In genomic region chr1:159867322-159868064, GRCh38 we compare ENCODE assay signal across 10 cellular contexts. TPM values are rescaled to one million over a fixed set of nuclear protein-coding genes. Genes with fewer than 3 reads are reported as not detected.
A peak's percentile ranks its signal among the peaks of the same experiment; 100 is the strongest.
DNase-seq lines count a peak whose midpoint lies in the region; ATAC-seq and TF ChIP-seq lines count a peak whose summit lies in the region.
"Had no signal": no experiment of that assay in that cellular context is flagged by ENCODE, and none has a peak within 500 bp of the region (broad histone marks: within the 10 kb centered on the region; RNA-seq: fewer than 3 reads in every experiment).

No MANE protein-coding gene starts in this region.

- H3K36me3 ChIP-seq in BE2C, result no peaks in the 10 kb centered on the region
- no peaks in the 10 kb centered on the region for H3K36me3 ChIP-seq in adrenal gland (replicated peaks in 1 of 2)
- H3K36me3 ChIP-seq: BLaER1 had no signal

- H3K36me3 Mint-ChIP-seq in T-helper 2 cell treated with Interferon-gamma antibody and Interleukin-4, amounts not matched to agents 5 μg/mL and 100 μg/mL, for 36 hours (ENCODE audit: low read depth), result no peaks in the 10 kb centered on the region

- H3K4me1 Mint-ChIP-seq in T-helper 2 cell treated with Interferon-gamma antibody and Interleukin-4, amounts not matched to agents 5 μg/mL and 100 μg/mL, for 36 hours (ENCODE audit: low read depth), result peaks cover 16% of the 10 kb centered on the region

- H3K4me1 ChIP-seq in BE2C, result peaks cover 30% of the 10 kb centered on the region
- H3K4me1 ChIP-seq in adrenal gland (replicated peaks in 1 of 2), result no peaks in the 10 kb centered on the region
- H3K4me1 ChIP-seq: BLaER1 had no signal

- no peaks in the 10 kb centered on the region for H3K9me3 ChIP-seq in BE2C
- H3K9me3 ChIP-seq in adrenal gland (replicated peaks in 1 of 3), result no peaks in the 10 kb centered on the region
- H3K9me3 ChIP-seq: BLaER1 had no signal

- intact Hi-C loops in adrenal gland (cut with DNase I), result no loop called here

- TF ChIP-seq CTCF in BE2C (IDR thresholded peaks at IDR 0.05; ENCODE audit: low read depth, low read length) (no peak), adrenal gland (IDR thresholded peaks at IDR 0.05) (no peak)

- peak overlapping the region in 2 of 5 donors; percentile 41 to 65 for H3K27ac ChIP-seq in adrenal gland
- H3K27ac ChIP-seq: BLaER1 had no signal

- H3K9me3 Mint-ChIP-seq in T-helper 2 cell treated with Interferon-gamma antibody and Interleukin-4, amounts not matched to agents 5 μg/mL and 100 μg/mL, for 36 hours, result no peaks in the 10 kb centered on the region
- H3K9me3 Mint-ChIP-seq: stimulated activated naive CD8-positive, alpha-beta T cell treated with anti-CD3 and anti-CD28 coated beads, Interleukin-15, amount 100 ng/mL, for 72 hours had no signal

- WGBS in adrenal gland, 4 donors, result 30 to 47% (median 36%) methylated on average over 13 of the region's 13 CpGs

- DNase-seq in BE2C, result peak; percentile 74
- peak; percentile 68 for DNase-seq in NCI-H1694 treated with DMSO at 0.1 percent for 48 hours (lab: John Stamatoyannopoulos, UW)
- peak in 4 of 7 donors; percentile 42 to 81 (median 44) for DNase-seq in adrenal gland
- peak; percentile 70 for DNase-seq in left lobe of liver (ENCODE audit: low spot score)
- DNase-seq in T-helper 2 cell treated with Interferon-gamma antibody and Interleukin-4, amounts not matched to agents 5 μg/mL and 100 μg/mL, for 36 hours (ENCODE audit: low spot score), result no peak
- no peak for DNase-seq in NCI-H1048 (lab: John Stamatoyannopoulos, UW)
- DNase-seq in T-helper 2 cell, result no peak
- DNase-seq: stimulated activated naive CD8-positive, alpha-beta T cell treated with anti-CD3 and anti-CD28 coated beads, Interleukin-15, amount 100 ng/mL, for 72 hours had no signal

- no peak overlapping the region for H3K27ac Mint-ChIP-seq in T-helper 2 cell treated with Interferon-gamma antibody and Interleukin-4, amounts not matched to agents 5 μg/mL and 100 μg/mL, for 36 hours

- no peak overlapping the region for H3K4me3 Mint-ChIP-seq in T-helper 2 cell treated with Interferon-gamma antibody and Interleukin-4, amounts not matched to agents 5 μg/mL and 100 μg/mL, for 36 hours
- H3K4me3 Mint-ChIP-seq: stimulated activated naive CD8-positive, alpha-beta T cell treated with anti-CD3 and anti-CD28 coated beads, Interleukin-15, amount 100 ng/mL, for 72 hours had no signal

- no peak for TF ChIP-seq POLR2A in adrenal gland (IDR thresholded peaks at IDR 0.05)

- peak; percentile 91 for ATAC-seq in left lobe of liver
- no peak for ATAC-seq in GM18502 (IDR thresholded peaks at IDR 0.05; ENCODE audit: poor library complexity, unreplicated experiment)
- ATAC-seq: stimulated activated naive CD8-positive, alpha-beta T cell treated with anti-CD3 and anti-CD28 coated beads, Interleukin-15, amount 100 ng/mL, for 72 hours had no signal

- H3K27me3 ChIP-seq in BE2C (no peaks in the 10 kb centered on the region), adrenal gland (no peaks in the 10 kb centered on the region)
- H3K27me3 ChIP-seq: BLaER1 had no signal

- H3K4me3 ChIP-seq in BE2C (ENCODE audit: low read depth, low read length), result 0 out of 2 replicates have a peak overlapping the region, but pooled peaks have one; percentile 11
- H3K4me3 ChIP-seq in adrenal gland, result no peak overlapping the region
- H3K4me3 ChIP-seq: BLaER1 had no signal

- H3K27me3 Mint-ChIP-seq in T-helper 2 cell treated with Interferon-gamma antibody and Interleukin-4, amounts not matched to agents 5 μg/mL and 100 μg/mL, for 36 hours (ENCODE audit: low read depth), result peaks cover 3% of the 10 kb centered on the region

RNA-seq across cellular contexts. Expression of gene VSIG8, which starts 5.0 kb away (rescaled TPM):
- 0.60 TPM for polyA plus RNA-seq in BE2C (2012; ENCODE audit: insufficient read depth, insufficient read length, low read depth)
- under 1 TPM in 1 of 8 donors, not detected in 7; 0.14 TPM for total RNA-seq in adrenal gland
- under 1 TPM in 2 of 3 donors, not detected in 1; 0.20 to 0.80 TPM for polyA plus RNA-seq in adrenal gland
- total RNA-seq in left lobe of liver, result not detected

RNA-seq across cellular contexts. Expression of gene CFAP45, which starts 32.5 kb away (rescaled TPM):
- 3.6 TPM for polyA plus RNA-seq in BE2C (2012; ENCODE audit: insufficient read depth, insufficient read length, low read depth)
- total RNA-seq in adrenal gland (under 1 TPM in 2 of 8 donors, not detected in 6; 0.14 to 0.81 TPM), left lobe of liver (not detected)
- polyA plus RNA-seq in adrenal gland, result under 1 TPM; 0.30 to 0.42 (median 0.40) TPM

RNA-seq across cellular contexts. Expression of gene SLAMF8, which starts 40.8 kb away (rescaled TPM):
- polyA plus RNA-seq in BE2C (2012; ENCODE audit: insufficient read depth, insufficient read length, low read depth), result 0.25 TPM
- total RNA-seq in adrenal gland, result 10 to 100 TPM in 4 of 8 donors, 1 to 10 TPM in 3, under 1 TPM in 1; 0.91 to 20.4 (median 12.8) TPM
- polyA plus RNA-seq in adrenal gland, result 10 to 100 TPM in 1 of 3 donors, 1 to 10 TPM in 2; 6.4 to 24.2 (median 6.5) TPM
- total RNA-seq in left lobe of liver, result 0.53 TPM

RNA-seq across cellular contexts. Expression of gene TAGLN2, which starts 57.8 kb away (rescaled TPM):
- 685 TPM for polyA plus RNA-seq in BE2C (2012; ENCODE audit: insufficient read depth, insufficient read length, low read depth)
- total RNA-seq in adrenal gland, result 100 to 1,000 TPM in 7 of 8 donors, 10 to 100 TPM in 1; 87.1 to 185 (median 143) TPM
- 100 to 1,000 TPM; 124 to 215 (median 192) TPM for polyA plus RNA-seq in adrenal gland
- 68.3 TPM for total RNA-seq in left lobe of liver

Comparison
In these comparisons a context has a peak if more than half of its experiments do, and no peak if none do; other contexts are left out.
1. DNase-seq: peak in BE2C (single experiment), NCI-H1694 treated with DMSO at 0.1 percent for 48 hours (single experiment), adrenal gland (4 of 7) and left lobe of liver (single experiment); none in T-helper 2 cell treated with Interferon-gamma antibody and Interleukin-4, amounts not matched to agents 5 μg/mL and 100 μg/mL, for 36 hours (single experiment), NCI-H1048 (single experiment) and T-helper 2 cell (0 of 5).